ENCODE assay signal across 9 cellular contexts in the genomic region with DNA sequence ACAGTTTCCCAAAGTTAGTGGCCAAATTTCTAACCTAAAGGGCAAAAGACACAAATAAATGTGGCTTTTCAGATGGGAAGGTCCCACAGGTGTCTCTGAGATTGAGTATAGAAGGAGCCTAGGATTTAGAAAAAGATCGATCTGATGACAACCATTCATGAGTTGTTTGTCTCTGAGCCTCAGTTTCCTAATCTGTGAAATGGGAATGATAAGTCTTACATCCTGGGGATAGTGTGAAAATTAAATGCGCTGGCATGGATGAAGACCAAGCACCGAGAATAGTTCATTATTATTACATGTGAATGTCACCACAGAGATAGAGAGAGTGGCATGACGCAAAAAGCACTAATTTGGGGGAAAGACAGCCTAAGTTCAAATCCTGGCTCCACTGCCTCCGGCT. TPM values are rescaled to one million over a fixed set of nuclear protein-coding genes. Genes with fewer than 3 reads are reported as not detected.
"Had no signal": no experiment of that assay in that cellular context is flagged by ENCODE, and none has a peak within 500 bp of the region (broad histone marks: within the 10 kb centered on the region; RNA-seq: fewer than 3 reads in every experiment).

No MANE protein-coding gene starts in this region.

- ATAC-seq: HCT116 had no signal

- H3K36me3 ChIP-seq: HAP-1 had no signal

- H3K9me3 ChIP-seq: HAP-1 had no signal

- H3K36me3 Mint-ChIP-seq: IgD-negative memory B cell had no signal

- H3K27ac ChIP-seq: GM23248 had no signal

- H3K4me3 ChIP-seq: GM23248, HAP-1 had no signal

- DNase-seq: GM23248, GOT3, H7, KG1 had no signal

- H3K4me3 Mint-ChIP-seq: IgD-negative memory B cell had no signal

- H3K4me1 ChIP-seq: HAP-1 had no signal

RNA-seq across cellular contexts. Expression of gene CDH5, which starts 7.2 kb away (rescaled TPM):
- total RNA-seq: GM23248, H4, H7, HT-29 had no signal

RNA-seq across cellular contexts. Expression of gene BEAN1, which starts 53.4 kb away (rescaled TPM):
- total RNA-seq: HT-29 had no signal
